22 cellular contexts compared by ENCODE assay signal in genomic region chr3:51716805-51717204, GRCh38. TPM values are rescaled to one million over a fixed set of nuclear protein-coding genes. Genes with fewer than 3 reads are reported as not detected.
"Had no signal": no experiment of that assay in that cellular context is flagged by ENCODE, and none has a peak within 500 bp of the region (broad histone marks: within the 10 kb centered on the region; RNA-seq: fewer than 3 reads in every experiment).

No MANE protein-coding gene starts in this region.

- H3K4me3 ChIP-seq: ascending aorta, esophagus muscularis mucosa, lower lobe of right lung, smooth muscle cell, stomach had no signal

- H2AFZ ChIP-seq: parathyroid adenoma had no signal

- FAIRE-seq: endothelial cell of umbilical vein, islet of Langerhans had no signal

- DNase-seq: activated CD4-positive, alpha-beta T cell treated with anti-CD3 and anti-CD28 coated beads, Interleukin-2, amount 50 U/mL, for 4 hours; activated CD8-positive, alpha-beta memory T cell treated with anti-CD3 and anti-CD28 coated beads, Interleukin-2, amount 10 ng/mL, durations not matched to agents 7 days and 5 days; activated naive CD4-positive, alpha-beta T cell treated with anti-CD3 and anti-CD28 coated beads for 36 hours; activated naive CD8-positive, alpha-beta T cell treated with anti-CD3 and anti-CD28 coated beads, Interleukin-2, amount 50 U/mL, for 24 hours; activated T-cell treated with anti-CD3 and anti-CD28 coated beads, Interleukin-2, amount 50 U/mL, for 1 hour; effector CD8-positive, alpha-beta T cell; left colon; lower lobe of right lung; naive thymus-derived CD8-positive, alpha-beta T cell; stimulated activated CD4-positive, alpha-beta T cell treated with anti-CD3 and anti-CD28 coated beads, Interleukin-4, amount 100 ng/mL, for 1 hour; stomach; trophoblast cell had no signal

- H3K36me3 ChIP-seq: ascending aorta, esophagus muscularis mucosa, lower lobe of right lung, stomach had no signal

- H3K27me3 Mint-ChIP-seq: activated CD8-positive, alpha-beta memory T cell treated with anti-CD3 and anti-CD28 coated beads, Interleukin-2, amount 10 ng/mL, durations not matched to agents 7 days and 5 days; activated naive CD8-positive, alpha-beta T cell treated with anti-CD3 and anti-CD28 coated beads, Interleukin-2, amount 50 U/mL, for 24 hours; naive thymus-derived CD8-positive, alpha-beta T cell had no signal

- H3K27me3 ChIP-seq: ascending aorta had no signal

- H3K9ac ChIP-seq: parathyroid adenoma had no signal

- H3K27ac Mint-ChIP-seq: activated CD8-positive, alpha-beta memory T cell treated with anti-CD3 and anti-CD28 coated beads, Interleukin-2, amount 10 ng/mL, durations not matched to agents 7 days and 5 days; activated naive CD4-positive, alpha-beta T cell treated with anti-CD3 and anti-CD28 coated beads for 36 hours; activated naive CD8-positive, alpha-beta T cell treated with anti-CD3 and anti-CD28 coated beads, Interleukin-2, amount 50 U/mL, for 24 hours; activated T-helper 2 cell treated with anti-CD3 and anti-CD28 coated beads, Interferon-gamma antibody, Interleukin-2, Interleukin-4, amounts not matched to agents 10 μg/mL and 5 μg/mL and 100 μg/mL, durations not matched to agents 14 hours and 24 hours and 36 hours; dendritic cell treated with granulocyte-macrophage colony-stimulating factor and Interleukin-4, amounts not matched to agents 40 ng/mL and 50 ng/mL, for 4 days; T-helper 1 cell treated with Interleukin-12 subunit alpha and Interleukin-12 subunit beta and Interleukin-4 antibody, amounts not matched to agents 30 μg/mL and 1 μg/mL, for 36 hours had no signal

- H3K9me3 ChIP-seq: ascending aorta, esophagus muscularis mucosa, lower lobe of right lung, stomach had no signal

- H3K4me2 ChIP-seq: smooth muscle cell had no signal

- H3K4me3 Mint-ChIP-seq: activated CD8-positive, alpha-beta memory T cell treated with anti-CD3 and anti-CD28 coated beads, Interleukin-2, amount 10 ng/mL, durations not matched to agents 7 days and 5 days; activated naive CD4-positive, alpha-beta T cell treated with anti-CD3 and anti-CD28 coated beads for 36 hours; activated naive CD8-positive, alpha-beta T cell treated with anti-CD3 and anti-CD28 coated beads, Interleukin-2, amount 50 U/mL, for 24 hours; dendritic cell treated with granulocyte-macrophage colony-stimulating factor and Interleukin-4, amounts not matched to agents 40 ng/mL and 50 ng/mL, for 4 days; naive thymus-derived CD8-positive, alpha-beta T cell; stimulated activated effector memory CD8-positive, alpha-beta T cell treated with anti-CD3 and anti-CD28 coated beads, Interleukin-12 subunit alpha, Interleukin-12 subunit beta, amount 100 ng/mL, for 72 hours; T-helper 1 cell treated with Interleukin-12 subunit alpha and Interleukin-12 subunit beta and Interleukin-4 antibody, amounts not matched to agents 30 μg/mL and 1 μg/mL, for 36 hours had no signal

- H3K4me1 ChIP-seq: ascending aorta, esophagus muscularis mucosa, lower lobe of right lung, parathyroid adenoma had no signal

- H3K27ac ChIP-seq: ascending aorta, esophagus muscularis mucosa, lower lobe of right lung, parathyroid adenoma, stomach had no signal

- H3K79me2 ChIP-seq: parathyroid adenoma had no signal

- H3K9me3 Mint-ChIP-seq: activated naive CD4-positive, alpha-beta T cell treated with anti-CD3 and anti-CD28 coated beads for 36 hours; activated naive CD8-positive, alpha-beta T cell treated with anti-CD3 and anti-CD28 coated beads, Interleukin-2, amount 50 U/mL, for 24 hours; activated T-helper 2 cell treated with anti-CD3 and anti-CD28 coated beads, Interferon-gamma antibody, Interleukin-2, Interleukin-4, amounts not matched to agents 10 μg/mL and 5 μg/mL and 100 μg/mL, durations not matched to agents 14 hours and 24 hours and 36 hours; dendritic cell treated with granulocyte-macrophage colony-stimulating factor and Interleukin-4, amounts not matched to agents 40 ng/mL and 50 ng/mL, for 4 days; naive thymus-derived CD8-positive, alpha-beta T cell; stimulated activated effector memory CD8-positive, alpha-beta T cell treated with anti-CD3 and anti-CD28 coated beads, Interleukin-12 subunit alpha, Interleukin-12 subunit beta, amount 100 ng/mL, for 72 hours; T-helper 1 cell treated with Interleukin-12 subunit alpha and Interleukin-12 subunit beta and Interleukin-4 antibody, amounts not matched to agents 30 μg/mL and 1 μg/mL, for 36 hours had no signal

- H3K36me3 Mint-ChIP-seq: activated CD8-positive, alpha-beta memory T cell treated with anti-CD3 and anti-CD28 coated beads, Interleukin-2, amount 10 ng/mL, durations not matched to agents 7 days and 5 days; stimulated activated effector memory CD8-positive, alpha-beta T cell treated with anti-CD3 and anti-CD28 coated beads, Interleukin-12 subunit alpha, Interleukin-12 subunit beta, amount 100 ng/mL, for 72 hours had no signal

RNA-seq across cellular contexts. Expression of gene GRM2, which starts 9.9 kb away (rescaled TPM):
- total RNA-seq: ascending aorta, left colon had no signal
